ENCODE assay signal across 9 cellular contexts in genomic region chr20:49674383-49675352, GRCh38. TPM values are rescaled to one million over a fixed set of nuclear protein-coding genes. Genes with fewer than 3 reads are reported as not detected.
DNase-seq lines count a peak whose midpoint lies in the region; ATAC-seq and TF ChIP-seq lines count a peak whose summit lies in the region.
"Had no signal": no experiment of that assay in that cellular context is flagged by ENCODE, and none has a peak within 500 bp of the region (broad histone marks: within the 10 kb centered on the region; RNA-seq: fewer than 3 reads in every experiment).

No MANE protein-coding gene starts in this region.

- peaks cover under 1 to 9% (median 4%) of the 10 kb centered on the region in 3 donors for H3K27me3 Mint-ChIP-seq in immature natural killer cell (ENCODE audit: low read depth in 3 of 3)

- ATAC-seq in HCT116 (peak; percentile 78), esophagus mucosa (no peak)

- H4K20me1 ChIP-seq in HCT116 (ENCODE audit: insufficient read depth) (peaks cover 20% of the 10 kb centered on the region; the same call in 1 of the 2 replicates), SU-DHL-6 (ENCODE audit: low read depth, low read length) (no peaks in the 10 kb centered on the region), smooth muscle cell (ENCODE audit: low read depth) (peaks cover 79% of the 10 kb centered on the region)

- H3K27ac ChIP-seq in HCT116 (ENCODE audit: low read depth, low read length), result peak overlapping the region; percentile 90
- H3K27ac ChIP-seq in SU-DHL-6 (ENCODE audit: low read depth, low read length), result peak overlapping the region; percentile 75
- peak overlapping the region; percentile 77 for H3K27ac ChIP-seq in smooth muscle cell (ENCODE audit: low read depth)

- in situ Hi-C loops in G401 (cut with HindIII; ENCODE audit: low sequenced_read_pairs), result no loop called here

- intact Hi-C loops in HCT116 (cut with micrococcal nuclease), result loop anchor here (5.0 kb wide), 2 partner anchors 37 to 38 kb away; partner anchors contain the start of gene B4GALT5

- DNase-seq in HCT116 (ENCODE audit: low read depth, low spot score), result peak; percentile 90
- no peak for DNase-seq in immature natural killer cell
- DNase-seq in smooth muscle cell (lab: John Stamatoyannopoulos, UW; ENCODE audit: unreplicated experiment), result no peak
- no peak for DNase-seq in midbrain (lab: John Stamatoyannopoulos, UW)
- no peak for DNase-seq in G401 (ENCODE audit: low spot score)
- DNase-seq in activated CD4-positive, alpha-beta T cell treated with anti-CD3 and anti-CD28 coated beads for 4 hours, result no peak
- DNase-seq: occipital lobe had no signal

- RAD21 ChIA-PET in HCT116 (lab: Charles Lee; ENCODE audit: low non-redundant PET in 1 of 2, low total read pairs in 2 of 2, uncharacterized antibody in 2 of 2, unreplicated experiment in 2 of 2), result interaction anchor here in 1 of 2 experiments (1.4 kb wide), 1 partner anchor 16 kb away, joined by 3 read pairs; no protein-coding TSS in a partner anchor

- TSS peak; percentile 4 for BruUV-seq in HCT116 (replicated peaks; lab: Mats Ljungman, UMichigan)

- no peaks in the 10 kb centered on the region for H3K9me3 Mint-ChIP-seq in immature natural killer cell

- H3K27me3 ChIP-seq in HCT116 (ENCODE audit: insufficient read depth, low read length) (no peaks in the 10 kb centered on the region), SU-DHL-6 (ENCODE audit: low read length) (no peaks in the 10 kb centered on the region), smooth muscle cell (ENCODE audit: low read depth) (no peaks in the 10 kb centered on the region)

- H3K9me2 ChIP-seq in HCT116 (ENCODE audit: insufficient read depth), result no peaks in the 10 kb centered on the region
- H3K9me2 ChIP-seq in SU-DHL-6 (replicated peaks; ENCODE audit: insufficient read depth, low read length), result no peaks in the 10 kb centered on the region

- H3K9ac ChIP-seq in HCT116 (ENCODE audit: low read length) (peak overlapping the region; percentile 59), SU-DHL-6 (ENCODE audit: low read length) (peak overlapping the region; percentile 22; the same call in 1 of the 2 replicates), smooth muscle cell (ENCODE audit: low read depth) (no peak overlapping the region)

- CTCF ChIA-PET in HCT116 (lab: Charles Lee), result interaction anchor here (1.0 to 1.3 kb wide), 2 partner anchors 12 to 64 kb away, joined by 3 to 4 read pairs; no protein-coding TSS in a partner anchor

- H3K4me1 ChIP-seq in HCT116 (ENCODE audit: control insufficient read depth in 1 of 2, insufficient read depth in 2 of 2, low read length in 2 of 2) (peaks cover 73 to 89% of the 10 kb centered on the region in 2 experiments), smooth muscle cell (ENCODE audit: low read depth) (peaks cover 50% of the 10 kb centered on the region)

- H2AFZ ChIP-seq in HCT116 (ENCODE audit: low read depth, low read length, poor library complexity, severe bottlenecking) (no peak overlapping the region), SU-DHL-6 (ENCODE audit: low read depth, low read length, severe bottlenecking) (no peak overlapping the region), smooth muscle cell (ENCODE audit: low read depth) (no peak overlapping the region)

- peak; percentile 36; the same call in 1 of the 2 replicates for TF ChIP-seq RAD21 in HCT116 (IDR thresholded peaks at IDR 0.05; ENCODE audit: low read depth)

- H3K4me3 ChIP-seq in HCT116 (replicated peaks in 1 of 2; ENCODE audit: low read depth in 1 of 2, low read length in 2 of 2) (peak overlapping the region; percentile 29 to 49), SU-DHL-6 (ENCODE audit: insufficient read depth, low read length, poor library complexity, severe bottlenecking) (no peak overlapping the region), smooth muscle cell (no peak overlapping the region)

- H3K27ac Mint-ChIP-seq in immature natural killer cell, result peak overlapping the region; percentile 92 to 99 (median 95)

- peak overlapping the region; percentile 52 to 90 (median 84) for H3K4me3 Mint-ChIP-seq in immature natural killer cell

- peak in 2 of 3 experiments; percentile 21 to 35; a peak in 2 of 6 replicates for TF ChIP-seq CTCF in HCT116 (IDR thresholded peaks at IDR 0.05 in 2 of 3, conservative IDR thresholded peaks at IDR 0.05 in 1 of 3; ENCODE audit: borderline replicate concordance in 1 of 3, insufficient read depth in 1 of 3, low read depth in 2 of 3, low read length in 2 of 3)
- TF ChIP-seq CTCF in SU-DHL-6 (IDR thresholded peaks at IDR 0.05; ENCODE audit: insufficient read depth, low read length, poor library complexity, severe bottlenecking), result no peak
- no peak for TF ChIP-seq CTCF in smooth muscle cell (IDR thresholded peaks at IDR 0.05; ENCODE audit: borderline replicate concordance, insufficient read depth, poor library complexity, severe bottlenecking)

- H3K79me2 ChIP-seq in HCT116 (ENCODE audit: insufficient read depth, low read length) (peaks cover 100% of the 10 kb centered on the region), SU-DHL-6 (ENCODE audit: insufficient read depth, low read length) (peaks cover 99% of the 10 kb centered on the region), smooth muscle cell (ENCODE audit: low read depth) (peaks cover 82% of the 10 kb centered on the region)

- POLR2A ChIA-PET in HCT116 (lab: Charles Lee), result interaction anchor here (1.3 to 1.4 kb wide), 2 partner anchors 17 to 19 kb away, joined by 4 read pairs; no protein-coding TSS in a partner anchor

- WGBS in smooth muscle cell (ENCODE audit: low lambda C conversion rate), result 66% methylated on average over 10 of the region's 10 CpGs

- H3K4me2 ChIP-seq in HCT116 (ENCODE audit: low read length) (peak overlapping the region; percentile 80), SU-DHL-6 (ENCODE audit: low read depth, low read length, poor library complexity, severe bottlenecking) (peak overlapping the region; percentile 50), smooth muscle cell (peak overlapping the region; percentile 74)

- H3K4me1 Mint-ChIP-seq in immature natural killer cell, result peaks cover 93 to 99% of the 10 kb centered on the region in 2 donors

- no peak for TF ChIP-seq POLR2A in HCT116 (IDR thresholded peaks at IDR 0.05; ENCODE audit: borderline replicate concordance, extremely low read depth, insufficient read depth, insufficient read length)

- no peaks in the 10 kb centered on the region for H3K9me3 ChIP-seq in HCT116 (ENCODE audit: control insufficient read depth in 1 of 2, insufficient read depth in 1 of 2, low read depth in 1 of 2, low read length in 2 of 2)
- no peaks in the 10 kb centered on the region for H3K9me3 ChIP-seq in SU-DHL-6 (ENCODE audit: insufficient read depth, low read length)
- H3K9me3 ChIP-seq in smooth muscle cell (replicated peaks; ENCODE audit: low read depth), result no peaks in the 10 kb centered on the region

- no peaks in the 10 kb centered on the region for H3K36me3 Mint-ChIP-seq in immature natural killer cell

- no peaks in the 10 kb centered on the region for H3K36me3 ChIP-seq in HCT116 (ENCODE audit: control insufficient read depth in 1 of 2, insufficient read depth in 2 of 2, low read length in 2 of 2)
- no peaks in the 10 kb centered on the region for H3K36me3 ChIP-seq in SU-DHL-6 (ENCODE audit: low read length)
- H3K36me3 ChIP-seq in smooth muscle cell (ENCODE audit: low read depth), result no peaks in the 10 kb centered on the region

- H3F3A ChIP-seq in SU-DHL-6 (ENCODE audit: insufficient read depth) (peaks cover 71% of the 10 kb centered on the region), smooth muscle cell (ENCODE audit: low read depth) (peaks cover 20% of the 10 kb centered on the region)

TF ChIP-seq in HCT116, 20 proteins besides CTCF, POLR2A, EP300 and RAD21 (continues in another document):
- TF ChIP-seq ZFX (IDR thresholded peaks at IDR 0.05), result no peak
- TF ChIP-seq CBX3 (IDR thresholded peaks at IDR 0.05; ENCODE audit: low read depth), result no peak
- TF ChIP-seq ZBTB33 (IDR thresholded peaks at IDR 0.05; ENCODE audit: extremely low read depth, insufficient replicate concordance, low read length), result no peak
- no peak for TF ChIP-seq ELF1 (IDR thresholded peaks at IDR 0.05; ENCODE audit: borderline replicate concordance, low read depth)
- no peak for TF ChIP-seq ATF3 (IDR thresholded peaks at IDR 0.05)
- TF ChIP-seq CEBPB (IDR thresholded peaks at IDR 0.05; ENCODE audit: low read depth), result no peak
- no peak for TF ChIP-seq ZNF274 (IDR thresholded peaks at IDR 0.05; ENCODE audit: low read depth, low read length)
- TF ChIP-seq FOSL1 (IDR thresholded peaks at IDR 0.05; ENCODE audit: low read depth), result peak; percentile 73; the same call in 1 of the 2 replicates
- peak; percentile 11 for TF ChIP-seq MAX (IDR thresholded peaks at IDR 0.05)
- TF ChIP-seq EZH2phosphoT487 (IDR thresholded peaks at IDR 0.05; ENCODE audit: borderline replicate concordance), result no peak
- peak; percentile 41; the same call in 1 of the 2 replicates for TF ChIP-seq POLR2AphosphoS5 (IDR thresholded peaks at IDR 0.05; ENCODE audit: low read depth, low read length)
- no peak for TF ChIP-seq EZH2 (IDR thresholded peaks at IDR 0.05)

RNA-seq across cellular contexts. Expression of gene B4GALT5, which starts 39.0 kb away (rescaled TPM):
- 92.5 TPM for total RNA-seq in HCT116 (2021; ENCODE audit: unreplicated experiment)
- 39.5 and 44.4 TPM in 2 replicates for polyA plus RNA-seq in HCT116 (2012)
- polyA plus RNA-seq in immature natural killer cell, result 1 to 10 TPM in 2 of 3 donors, under 1 TPM in 1; 0.35 to 3.2 (median 2.8) TPM
- 25.6 and 26.0 TPM in 2 replicates for total RNA-seq in smooth muscle cell
- polyA plus RNA-seq in smooth muscle cell, result 8.2 and 12.0 TPM in 2 replicates
- 25.5 and 38.4 TPM in 2 replicates for total RNA-seq in G401 (2014; rRNA removed; shearing (Covaris generic))
- total RNA-seq in esophagus mucosa, result 31.3 TPM

Comparison
In these comparisons a context has a peak if more than half of its experiments do, and no peak if none do; other contexts are left out.
1. H3K4me3 ChIP-seq: peak in HCT116 (2 of 2); none in SU-DHL-6 (single experiment) and smooth muscle cell (single experiment).
2. CTCF ChIP-seq: peak in HCT116 (2 of 3); none in SU-DHL-6 (single experiment) and smooth muscle cell (single experiment).
3. Peak in every context shown above with its lines, with median percentiles within 50 percentile points of each other: H3K27ac ChIP-seq and H3K4me2 ChIP-seq.